8 cellular contexts compared by ENCODE assay signal in the genomic region with DNA sequence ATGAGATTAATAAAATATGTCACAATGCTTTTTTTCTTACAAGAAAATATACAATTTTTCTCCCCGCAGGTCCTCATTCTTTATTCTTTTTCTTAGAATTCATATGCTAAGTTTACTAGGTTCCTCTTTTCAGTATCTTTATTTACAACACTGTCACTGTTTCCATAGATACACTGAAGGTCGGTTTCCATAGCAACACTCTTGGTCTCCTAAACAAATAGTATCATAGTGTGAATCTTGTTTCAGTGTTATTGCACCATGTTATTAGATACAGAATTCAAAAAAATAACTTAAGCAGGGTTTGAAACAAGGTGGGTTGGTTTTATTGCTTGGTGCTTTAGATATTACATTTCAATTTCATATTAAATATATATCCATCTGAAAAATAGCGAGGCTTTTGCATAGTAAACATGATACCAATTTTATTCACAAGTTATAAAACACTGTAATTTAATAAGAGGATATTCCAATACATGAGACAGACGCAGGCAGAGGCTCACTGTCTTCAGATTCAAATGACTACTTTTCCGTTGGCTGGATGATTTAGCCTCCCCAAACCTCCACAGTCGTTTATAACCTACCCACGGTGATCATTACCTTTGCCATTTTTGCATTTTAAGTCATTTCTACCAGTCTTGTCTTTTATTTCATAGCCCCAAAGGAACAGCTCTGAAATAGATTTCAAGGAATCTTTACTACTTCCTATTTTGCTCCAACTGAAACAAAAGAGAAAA.
DNase-seq lines count a peak whose midpoint lies in the region; ATAC-seq, FAIRE-seq and TF ChIP-seq lines count a peak whose summit lies in the region.

No MANE protein-coding gene starts in this region.

- peak overlapping the region in 2 of 4 donors; percentile 6 to 41 for H3K27ac ChIP-seq in pancreas

- TF ChIP-seq POLR2A in erythroblast (IDR thresholded peaks at IDR 0.05; ENCODE audit: low read length), result no peak

- intact Hi-C loops in pancreas (cut with DNase I), result no loop called here

- no peaks in the 10 kb centered on the region for H3K9me3 ChIP-seq in pancreas

- no peak for TF ChIP-seq CTCF in pancreas (IDR thresholded peaks at IDR 0.05)

- CTCF ChIA-PET in HEK293T (lab: Yijun Ruan, JAX), result no interaction called here

- peaks cover 5 to 23% (median 8%) of the 10 kb centered on the region in 3 donors for H3K4me1 ChIP-seq in pancreas

- no peak for FAIRE-seq in pancreas (lab: Jason Lieb, UNC)

- H3K36me3 ChIP-seq in pancreas, result no peaks in the 10 kb centered on the region

- DNase-seq in DMS153 (lab: John Stamatoyannopoulos, UW), result peak; percentile 35
- peak; percentile 74 for DNase-seq in RPMI8226
- peak; percentile 71 to 72 for DNase-seq in erythroblast (lab: John Stamatoyannopoulos, UW)
- DNase-seq in pancreas, result peak in 1 of 6 donors; percentile 28
- DNase-seq in HEK293T (ENCODE audit: extremely low spot score), result no peak
- DNase-seq in activated CD4-positive, alpha-beta T cell treated with anti-CD3 and anti-CD28 coated beads for 48 hours, result no peak

- ATAC-seq in GM19395 (IDR thresholded peaks at IDR 0.05; ENCODE audit: unreplicated experiment), result peak; percentile 65
- peak; percentile 76 for ATAC-seq in HG03378 (IDR thresholded peaks at IDR 0.05; ENCODE audit: unreplicated experiment)
- peak; percentile 61 to 87 (median 84) for ATAC-seq in pancreas

- WGBS in pancreas, 2 donors, result 60 to 68% methylated on average over 7 of the region's 7 CpGs

- POLR2A ChIA-PET in HEK293T (lab: Yijun Ruan, JAX), result interaction anchor here (0.6 kb wide), 1 partner anchor 20 kb away, joined by 3 read pairs; no protein-coding TSS in a partner anchor

- no peaks in the 10 kb centered on the region for H3K27me3 ChIP-seq in pancreas

- H3K4me3 ChIP-seq in pancreas, result no peak overlapping the region

TF ChIP-seq in HEK293T, 16 proteins besides CTCF, POLR2A, EP300 and RAD21:
- TF ChIP-seq SUZ12 (IDR thresholded peaks at IDR 0.05), result no peak
- TF ChIP-seq SP1 (IDR thresholded peaks at IDR 0.05), result no peak
- TF ChIP-seq, protein P1, sequence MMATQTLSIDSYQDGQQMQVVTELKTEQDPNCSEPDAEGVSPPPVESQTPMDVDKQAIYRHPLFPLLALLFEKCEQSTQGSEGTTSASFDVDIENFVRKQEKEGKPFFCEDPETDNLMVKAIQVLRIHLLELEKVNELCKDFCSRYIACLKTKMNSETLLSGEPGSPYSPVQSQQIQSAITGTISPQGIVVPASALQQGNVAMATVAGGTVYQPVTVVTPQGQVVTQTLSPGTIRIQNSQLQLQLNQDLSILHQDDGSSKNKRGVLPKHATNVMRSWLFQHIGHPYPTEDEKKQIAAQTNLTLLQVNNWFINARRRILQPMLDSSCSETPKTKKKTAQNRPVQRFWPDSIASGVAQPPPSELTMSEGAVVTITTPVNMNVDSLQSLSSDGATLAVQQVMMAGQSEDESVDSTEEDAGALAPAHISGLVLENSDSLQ (IDR thresholded peaks at IDR 0.05), result no peak
- TF ChIP-seq BHLHE40 (IDR thresholded peaks at IDR 0.05; ENCODE audit: borderline replicate concordance), result no peak
- TF ChIP-seq NFRKB (IDR thresholded peaks at IDR 0.05), result no peak
- TF ChIP-seq LEF1 (IDR thresholded peaks at IDR 0.05; ENCODE audit: borderline replicate concordance), result no peak
- TF ChIP-seq TARDBP (IDR thresholded peaks at IDR 0.05), result no peak
- TF ChIP-seq HDGF (IDR thresholded peaks at IDR 0.05; ENCODE audit: borderline replicate concordance), result no peak
- TF ChIP-seq FOXA1 (IDR thresholded peaks at IDR 0.05), result no peak

Comparison
In these comparisons a context has a peak if more than half of its experiments do, and no peak if none do; other contexts are left out.
1. DNase-seq: peak in DMS153 (single experiment), RPMI8226 (single experiment) and erythroblast (2 of 2); none in HEK293T (single experiment) and activated CD4-positive, alpha-beta T cell treated with anti-CD3 and anti-CD28 coated beads for 48 hours (single experiment).
2. Peak in every context shown above with its lines, with median percentiles within 50 percentile points of each other: ATAC-seq.